9 cellular contexts compared by ENCODE assay signal in the genomic region with DNA sequence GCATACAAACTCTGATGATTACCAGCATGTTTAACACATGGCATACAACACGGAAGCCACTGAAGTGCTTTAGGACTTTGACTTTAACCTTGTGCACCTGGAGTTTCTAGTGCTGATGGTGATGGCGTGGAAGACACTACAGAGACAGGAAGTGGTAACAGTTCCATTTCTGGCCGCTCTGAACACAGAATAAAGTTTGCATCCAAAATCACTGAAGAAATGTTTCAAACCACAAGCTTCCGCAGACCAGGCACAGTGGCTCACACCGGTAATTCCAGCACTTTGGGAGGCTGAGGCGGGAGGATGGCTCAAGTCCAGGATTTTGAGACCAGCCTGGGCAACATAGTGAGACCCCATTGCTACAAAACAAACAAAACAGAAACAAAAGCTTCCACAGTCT. TPM values are rescaled to one million over a fixed set of nuclear protein-coding genes. Genes with fewer than 3 reads are reported as not detected.
DNase-seq lines count a peak whose midpoint lies in the region; ATAC-seq and TF ChIP-seq lines count a peak whose summit lies in the region.
"Had no signal": no experiment of that assay in that cellular context is flagged by ENCODE, and none has a peak within 500 bp of the region (broad histone marks: within the 10 kb centered on the region; RNA-seq: fewer than 3 reads in every experiment).

No MANE protein-coding gene starts in this region.

- H3K27ac Mint-ChIP-seq in IgD-negative memory B cell: peak overlapping the region in 2 of 3 donors; percentile 1 to 89

- intact Hi-C loops in mucosa of descending colon (cut with DNase I, micrococcal nuclease): loop anchor here in 1 of 2 donors (10.0 kb wide), 1 partner anchor 190 kb away; no protein-coding TSS in a partner anchor
- intact Hi-C loops in prostate gland (cut with DNase I): no loop called here

- peaks cover 2% of the 10 kb centered on the region for H3K36me3 Mint-ChIP-seq in IgD-negative memory B cell

- H3K27ac ChIP-seq in prostate gland: no peak overlapping the region

- H3K4me3 Mint-ChIP-seq in IgD-negative memory B cell: peak overlapping the region in 3 of 4 donors; percentile 27 to 86 (median 85)

- H3K4me3 ChIP-seq in mucosa of descending colon: no peak overlapping the region
- H3K4me3 ChIP-seq in prostate gland: no peak overlapping the region

- peaks cover 25 to 35% (median 26%) of the 10 kb centered on the region in 3 donors for H3K4me1 Mint-ChIP-seq in IgD-negative memory B cell

- TF ChIP-seq POLR2A in prostate gland (IDR thresholded peaks at IDR 0.05): no peak

- no peaks in the 10 kb centered on the region for H3K9me3 ChIP-seq in mucosa of descending colon
- no peaks in the 10 kb centered on the region for H3K9me3 ChIP-seq in prostate gland

- TF ChIP-seq CTCF in mucosa of descending colon (IDR thresholded peaks at IDR 0.05) (no peak), prostate gland (IDR thresholded peaks at IDR 0.05) (no peak)

- H3K4me1 ChIP-seq in mucosa of descending colon (ENCODE audit: low read depth) (peaks cover 3% of the 10 kb centered on the region), prostate gland (replicated peaks) (no peaks in the 10 kb centered on the region)

- no peaks in the 10 kb centered on the region for H3K9me3 Mint-ChIP-seq in IgD-negative memory B cell

- peak; percentile 72 for ATAC-seq in GM18870 (IDR thresholded peaks at IDR 0.05; ENCODE audit: unreplicated experiment)
- ATAC-seq in GM21576 (IDR thresholded peaks at IDR 0.05; ENCODE audit: unreplicated experiment): peak; percentile 69
- peak; percentile 63 for ATAC-seq in mucosa of descending colon

- DNase-seq in mucosa of descending colon (no peak), middle frontal gyrus (ENCODE audit: extremely low spot score, low spot score) (no peak), foreskin melanocyte (no peak), prostate gland (ENCODE audit: low spot score) (no peak)
- DNase-seq: activated CD4-positive, alpha-beta T cell treated with anti-CD3 and anti-CD28 coated beads for 1 hour; NCI-H2171 had no signal

- H3K36me3 ChIP-seq in mucosa of descending colon (ENCODE audit: low read depth): no peaks in the 10 kb centered on the region
- H3K36me3 ChIP-seq in prostate gland: no peaks in the 10 kb centered on the region

- WGBS in prostate gland: 65% methylated on average over 6 of the region's 6 CpGs

- H3K27me3 ChIP-seq in prostate gland (replicated peaks; ENCODE audit: insufficient read depth): no peaks in the 10 kb centered on the region

- H3K27me3 Mint-ChIP-seq in IgD-negative memory B cell: no peaks in the 10 kb centered on the region

RNA-seq across cellular contexts. Expression of a gene that starts 40.3 kb away (rescaled TPM):
- 36.7 TPM for polyA plus RNA-seq in IgD-negative memory B cell
- 10 to 100 TPM; 36.0 to 43.6 (median 38.7) TPM for total RNA-seq in mucosa of descending colon
- total RNA-seq in prostate gland: 10 to 100 TPM; 32.2 to 42.3 TPM

RNA-seq across cellular contexts. Expression of a gene that starts 49.2 kb away (rescaled TPM):
- 55.0 TPM for polyA plus RNA-seq in IgD-negative memory B cell
- 10 to 100 TPM in 1 of 3 donors, 1 to 10 TPM in 2; 9.8 to 15.1 (median 10.0) TPM for total RNA-seq in mucosa of descending colon
- total RNA-seq in prostate gland: 10 to 100 TPM in 1 of 2 donors, 1 to 10 TPM in 1; 8.4 to 47.7 TPM
